In genomic region chr10:59864141-59864962, GRCh38 we compare ENCODE assay signal across 9 cellular contexts. TPM values are rescaled to one million over a fixed set of nuclear protein-coding genes. Genes with fewer than 3 reads are reported as not detected.
A peak's percentile ranks its signal among the peaks of the same experiment; 100 is the strongest.
DNase-seq lines count a peak whose midpoint lies in the region; ATAC-seq and TF ChIP-seq lines count a peak whose summit lies in the region.
"Had no signal": no experiment of that assay in that cellular context is flagged by ENCODE, and none has a peak within 500 bp of the region (broad histone marks: within the 10 kb centered on the region; RNA-seq: fewer than 3 reads in every experiment).

No MANE protein-coding gene starts in this region.

- no peaks in the 10 kb centered on the region; the same call in 1 of the 2 replicates for H3F3A ChIP-seq in SU-DHL-6 (ENCODE audit: insufficient read depth)

- H3K4me3 Mint-ChIP-seq in activated T-cell treated with anti-CD3 and anti-CD28 coated beads, Interleukin-2, amount 50 U/mL, for 72 hours, result peak overlapping the region; percentile 50 to 71

- H2AFZ ChIP-seq in SU-DHL-6 (ENCODE audit: low read depth, low read length, severe bottlenecking), result no peak overlapping the region

- H3K27me3 Mint-ChIP-seq in activated T-cell treated with anti-CD3 and anti-CD28 coated beads, Interleukin-2, amount 50 U/mL, for 72 hours (ENCODE audit: low read depth), result no peaks in the 10 kb centered on the region

- intact Hi-C loops in left ventricle myocardium superior (cut with micrococcal nuclease), result no loop called here

- peaks cover 8 to 13% of the 10 kb centered on the region in 2 donors for H3K36me3 Mint-ChIP-seq in activated T-cell treated with anti-CD3 and anti-CD28 coated beads, Interleukin-2, amount 50 U/mL, for 72 hours (ENCODE audit: insufficient read depth in 2 of 2)

- H3K4me2 ChIP-seq in SU-DHL-6 (ENCODE audit: low read depth, low read length, poor library complexity, severe bottlenecking), result no peak overlapping the region

- H3K27ac Mint-ChIP-seq in activated T-cell treated with anti-CD3 and anti-CD28 coated beads, Interleukin-2, amount 50 U/mL, for 72 hours, result no peak overlapping the region

- H3K9me3 Mint-ChIP-seq in activated T-cell treated with anti-CD3 and anti-CD28 coated beads, Interleukin-2, amount 50 U/mL, for 72 hours, result peaks cover 3% of the 10 kb centered on the region in 2 donors

- peaks cover 98% of the 10 kb centered on the region for H3K79me2 ChIP-seq in SU-DHL-6 (ENCODE audit: insufficient read depth, low read length)

- H4K20me1 ChIP-seq in SU-DHL-6 (ENCODE audit: low read depth, low read length), result peaks cover 17% of the 10 kb centered on the region; the same call in 1 of the 2 replicates

- peak; percentile 87 to 88 for ATAC-seq in activated T-cell treated with anti-CD3 and anti-CD28 coated beads, Interleukin-2, amount 50 U/mL, for 72 hours (replicated peaks in 1 of 2)
- ATAC-seq in left ventricle myocardium superior (peak; percentile 48), thoracic aorta (ENCODE audit: insufficient number of reproducible peaks, low FRiP score, low read depth) (no peak)

- H3K36me3 ChIP-seq in SU-DHL-6 (ENCODE audit: low read length), result no peaks in the 10 kb centered on the region
- H3K36me3 ChIP-seq in thoracic aorta, result no peaks in the 10 kb centered on the region
- H3K36me3 ChIP-seq: neutrophil had no signal

- DNase-seq in activated T-cell treated with anti-CD3 and anti-CD28 coated beads, Interleukin-2, amount 50 U/mL, for 72 hours, result peak in 1 of 2 donors; percentile 32
- DNase-seq in activated T-cell treated with anti-CD3 and anti-CD28 coated beads for 4 hours (no peak), left ventricle myocardium superior (no peak), thoracic aorta (ENCODE audit: low spot score) (no peak), SW 1271 (lab: John Stamatoyannopoulos, UW) (no peak), superior temporal gyrus (ENCODE audit: extremely low spot score) (no peak), OCI-M2 (lab: John Stamatoyannopoulos, UW; ENCODE audit: unreplicated experiment) (no peak)

- peaks cover 67% of the 10 kb centered on the region for H3K4me1 Mint-ChIP-seq in activated T-cell treated with anti-CD3 and anti-CD28 coated beads, Interleukin-2, amount 50 U/mL, for 72 hours (ENCODE audit: low read depth)

- TF ChIP-seq CTCF in SU-DHL-6 (IDR thresholded peaks at IDR 0.05; ENCODE audit: insufficient read depth, low read length, poor library complexity, severe bottlenecking) (no peak), thoracic aorta (IDR thresholded peaks at IDR 0.05) (no peak)

- no peak overlapping the region for H3K4me3 ChIP-seq in SU-DHL-6 (ENCODE audit: insufficient read depth, low read length, poor library complexity, severe bottlenecking)
- no peak overlapping the region for H3K4me3 ChIP-seq in thoracic aorta

- no peaks in the 10 kb centered on the region for H3K9me2 ChIP-seq in SU-DHL-6 (replicated peaks; ENCODE audit: insufficient read depth, low read length)

- H3K27ac ChIP-seq in SU-DHL-6 (ENCODE audit: low read depth, low read length) (peak overlapping the region; percentile 6; the same call in 1 of the 2 replicates), thoracic aorta (peak overlapping the region; percentile 46 to 58)
- H3K27ac ChIP-seq: neutrophil had no signal

- no peak overlapping the region for H3K9ac ChIP-seq in SU-DHL-6 (ENCODE audit: low read length)

- H3K27me3 ChIP-seq in SU-DHL-6 (ENCODE audit: low read length), result no peaks in the 10 kb centered on the region
- H3K27me3 ChIP-seq in thoracic aorta (replicated peaks; ENCODE audit: insufficient read depth), result no peaks in the 10 kb centered on the region
- H3K27me3 ChIP-seq: neutrophil had no signal

- no peaks in the 10 kb centered on the region for H3K9me3 ChIP-seq in SU-DHL-6 (ENCODE audit: insufficient read depth, low read length)
- H3K9me3 ChIP-seq in thoracic aorta, result no peaks in the 10 kb centered on the region
- H3K9me3 ChIP-seq: neutrophil had no signal

- H3K4me1 ChIP-seq in thoracic aorta (ENCODE audit: control insufficient read depth in 1 of 2, low read depth in 2 of 2), result peaks cover 23 to 54% of the 10 kb centered on the region in 2 donors

RNA-seq across cellular contexts. Expression of gene CCDC6, which starts 42.0 kb away (rescaled TPM):
- 100 to 1,000 TPM in 1 of 2 donors, 10 to 100 TPM in 1; 77.7 to 107 TPM for total RNA-seq in activated T-cell treated with anti-CD3 and anti-CD28 coated beads, Interleukin-2, amount 50 U/mL, for 72 hours
- total RNA-seq in left ventricle myocardium superior, result 15.9 TPM
- total RNA-seq in thoracic aorta, result 10 to 100 TPM; 69.3 to 70.9 TPM
